Comparison of ENCODE assay signal across 1 cellular context in genomic region chr5:55994502-55994997, GRCh38.
TF ChIP-seq lines count a peak whose summit lies in the region.

Gene IL6ST, minus strand, starts transcription at chr5:55994963. Its CDS starts 18,685 bp downstream, at chr5:55976278.

TF ChIP-seq in HepG2, 621 proteins besides CTCF, POLR2A, EP300 and RAD21 (continued from another document and continues in another):
- TF ChIP-seq ZHX2 (IDR thresholded peaks at IDR 0.05; ENCODE audit: low read depth) (no peak), ZHX2 (CRISPR knock-in tag; IDR thresholded peaks at IDR 0.05; ENCODE audit: borderline replicate concordance) (peak; percentile 25; the same call in 1 of the 2 replicates), THAP9 (CRISPR knock-in tag; IDR thresholded peaks at IDR 0.05; ENCODE audit: borderline replicate concordance) (no peak), MIER2 (CRISPR knock-in tag; IDR thresholded peaks at IDR 0.05) (no peak), ZNF800 (CRISPR knock-in tag; IDR thresholded peaks at IDR 0.05) (no peak), HES4 (CRISPR knock-in tag; IDR thresholded peaks at IDR 0.05; ENCODE audit: borderline replicate concordance) (peak; percentile 56; the same call in 1 of the 2 replicates), SNRNP70 (IDR thresholded peaks at IDR 0.05; ENCODE audit: low read depth, low read length) (no peak), NFE2L2 (IDR thresholded peaks at IDR 0.05; ENCODE audit: low read length) (no peak), ATF7-NPFF (CRISPR knock-in tag; IDR thresholded peaks at IDR 0.05; ENCODE audit: low read depth) (peak; percentile 46), MEF2D (CRISPR knock-in tag; IDR thresholded peaks at IDR 0.05) (no peak), ATF5 (CRISPR knock-in tag; IDR thresholded peaks at IDR 0.05; ENCODE audit: low read depth) (no peak), FOXO4 (CRISPR knock-in tag; conservative IDR thresholded peaks at IDR 0.05) (0 out of 2 replicates have a peak, but pooled peaks have one; percentile 27), ZFP82 (CRISPR knock-in tag; IDR thresholded peaks at IDR 0.05; ENCODE audit: borderline replicate concordance) (0 out of 2 replicates have a peak, but pooled peaks have one; percentile 19), FOXC1 (CRISPR knock-in tag; IDR thresholded peaks at IDR 0.05; ENCODE audit: borderline replicate concordance) (0 out of 2 replicates have a peak, but pooled peaks have one; percentile 45), PBX2 (CRISPR knock-in tag; IDR thresholded peaks at IDR 0.05) (no peak), ZBTB37 (CRISPR knock-in tag; IDR thresholded peaks at IDR 0.05) (no peak), ARNT2 (CRISPR knock-in tag; IDR thresholded peaks at IDR 0.05; ENCODE audit: low read depth) (peak; percentile 89; the same call in 1 of the 2 replicates), ZZZ3 (CRISPR knock-in tag; IDR thresholded peaks at IDR 0.05; ENCODE audit: borderline replicate concordance) (no peak), ATAD3A (CRISPR knock-in tag; IDR thresholded peaks at IDR 0.05) (no peak), CENPT (CRISPR knock-in tag; IDR thresholded peaks at IDR 0.05; ENCODE audit: low read depth) (no peak), ZNF776 (CRISPR knock-in tag; IDR thresholded peaks at IDR 0.05) (no peak), ZNF121 (CRISPR knock-in tag; IDR thresholded peaks at IDR 0.05) (no peak), MED13 (CRISPR knock-in tag; IDR thresholded peaks at IDR 0.05) (no peak), ZSCAN5A (CRISPR knock-in tag; IDR thresholded peaks at IDR 0.05; ENCODE audit: borderline replicate concordance) (peak; percentile 90), ZNF335 (CRISPR knock-in tag; IDR thresholded peaks at IDR 0.05) (no peak), SMAD1 (CRISPR knock-in tag; IDR thresholded peaks at IDR 0.05; ENCODE audit: borderline replicate concordance, low read depth) (no peak), SP2 (CRISPR knock-in tag; IDR thresholded peaks at IDR 0.05) (no peak), REPIN1 (CRISPR knock-in tag; IDR thresholded peaks at IDR 0.05; ENCODE audit: borderline replicate concordance, low read depth) (peak; percentile 72; the same call in 1 of the 2 replicates), ZBTB38 (CRISPR knock-in tag; IDR thresholded peaks at IDR 0.05) (peak; percentile 51), SRF (IDR thresholded peaks at IDR 0.05; ENCODE audit: low read depth, low read length) (no peak), ZNF367 (CRISPR knock-in tag; IDR thresholded peaks at IDR 0.05; ENCODE audit: borderline replicate concordance) (0 out of 2 replicates have a peak, but pooled peaks have one; percentile 37), TBX3 (IDR thresholded peaks at IDR 0.05; ENCODE audit: borderline replicate concordance) (no peak), TRAFD1 (CRISPR knock-in tag; IDR thresholded peaks at IDR 0.05; ENCODE audit: borderline replicate concordance) (no peak), ZNF382 (CRISPR knock-in tag; IDR thresholded peaks at IDR 0.05; ENCODE audit: borderline replicate concordance) (no peak), FUBP1 (CRISPR knock-in tag; IDR thresholded peaks at IDR 0.05; ENCODE audit: borderline replicate concordance) (no peak), ZNF691 (CRISPR knock-in tag; IDR thresholded peaks at IDR 0.05; ENCODE audit: borderline replicate concordance, low read depth) (0 out of 2 replicates have a peak, but pooled peaks have one; percentile 28)
